Comparison of ENCODE assay signal across 17 cellular contexts in the genomic region with DNA sequence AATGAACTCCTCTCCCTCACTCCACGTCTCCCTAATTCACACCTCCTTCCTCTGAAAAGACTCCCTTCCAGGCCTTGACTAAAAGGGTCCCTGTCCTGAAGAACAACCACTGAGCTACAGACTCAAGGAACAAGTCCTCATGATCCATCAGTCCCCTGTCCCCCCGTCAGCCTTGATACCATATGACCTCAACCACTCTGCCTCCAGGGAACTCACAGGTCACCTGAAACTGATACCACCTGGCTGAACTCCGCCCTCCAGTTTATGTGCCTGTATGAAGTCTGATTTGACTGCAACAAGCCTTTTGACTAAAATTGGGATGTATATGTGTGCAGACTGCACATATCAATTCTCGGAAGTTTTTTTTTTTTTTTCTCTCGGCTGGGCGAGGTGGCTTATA.
DNase-seq lines count a peak whose midpoint lies in the region; ATAC-seq and TF ChIP-seq lines count a peak whose summit lies in the region.
"Had no signal": no experiment of that assay in that cellular context is flagged by ENCODE, and none has a peak within 500 bp of the region (broad histone marks: within the 10 kb centered on the region; RNA-seq: fewer than 3 reads in every experiment).

No MANE protein-coding gene starts in this region.

- H3K9ac ChIP-seq in BLaER1 = no peak overlapping the region; the same call in 1 of the 2 replicates

- H3K4me1 Mint-ChIP-seq in T-helper 17 cell = peaks cover 28% of the 10 kb centered on the region
- H3K4me1 Mint-ChIP-seq: brain had no signal

- H3K4me1 ChIP-seq in BLaER1 (peaks cover 39% of the 10 kb centered on the region), tibial artery (peaks cover 0 to 9% (median 0%) of the 10 kb centered on the region in 4 donors)
- H3K4me1 ChIP-seq: HAP-1 had no signal

- no peaks in the 10 kb centered on the region for H3K36me3 Mint-ChIP-seq in T-helper 17 cell (ENCODE audit: low read depth)
- H3K36me3 Mint-ChIP-seq: brain had no signal

- H3K27me3 Mint-ChIP-seq in T-helper 17 cell = no peaks in the 10 kb centered on the region

- H3K27ac ChIP-seq in BLaER1 (peak overlapping the region; percentile 40), tibial artery (no peak overlapping the region)
- H3K27ac ChIP-seq: vagina, WERI-Rb-1 had no signal

- H3K9me3 ChIP-seq in BLaER1 (no peaks in the 10 kb centered on the region), T-helper 17 cell (ENCODE audit: control insufficient read depth, low read length, poor library complexity, severe bottlenecking) (no peaks in the 10 kb centered on the region), tibial artery (no peaks in the 10 kb centered on the region)
- H3K9me3 ChIP-seq: HAP-1, vagina had no signal

- TF ChIP-seq POLR2A in GM18505 (IDR thresholded peaks at IDR 0.05; ENCODE audit: borderline replicate concordance, extremely low read depth, insufficient read depth, insufficient read length) = no peak

- H4K20me1 ChIP-seq in BLaER1 = no peaks in the 10 kb centered on the region

- peak overlapping the region; percentile 12 for H3K4me3 Mint-ChIP-seq in T-helper 17 cell
- H3K4me3 Mint-ChIP-seq: brain, neural crest cell had no signal

- H3K36me3 ChIP-seq in BLaER1 = no peaks in the 10 kb centered on the region
- H3K36me3 ChIP-seq in tibial artery = no peaks in the 10 kb centered on the region
- H3K36me3 ChIP-seq: HAP-1, vagina, WERI-Rb-1 had no signal

- H3K27ac Mint-ChIP-seq in T-helper 17 cell = peak overlapping the region; percentile 14

- intact Hi-C loops in tibial artery (cut with DNase I; ENCODE audit: low total_unique reads) = no loop called here

- peak; percentile 40 for ATAC-seq in GM19351 (IDR thresholded peaks at IDR 0.05; ENCODE audit: unreplicated experiment)
- peak; percentile 35 for ATAC-seq in HG02970 (IDR thresholded peaks at IDR 0.05; ENCODE audit: low FRiP score, unreplicated experiment)
- no peak for ATAC-seq in T-helper 17 cell
- no peak for ATAC-seq in GM18505 (IDR thresholded peaks at IDR 0.05; ENCODE audit: unreplicated experiment)
- no peak for ATAC-seq in GM19023 (IDR thresholded peaks at IDR 0.05; ENCODE audit: unreplicated experiment)
- ATAC-seq: left colon had no signal

- no peak for TF ChIP-seq CTCF in tibial artery (IDR thresholded peaks at IDR 0.05)

- H3K27me3 ChIP-seq in BLaER1 (no peaks in the 10 kb centered on the region), tibial artery (no peaks in the 10 kb centered on the region)
- H3K27me3 ChIP-seq: vagina had no signal

- H3K4me3 ChIP-seq in BLaER1 (no peak overlapping the region), tibial artery (no peak overlapping the region)
- H3K4me3 ChIP-seq: HAP-1, vagina had no signal

- H3K4me2 ChIP-seq in BLaER1 = peak overlapping the region; percentile 52

- no peak for DNase-seq in T-helper 17 cell
- no peak for DNase-seq in tibial artery
- DNase-seq in nucleus accumbens (lab: John Stamatoyannopoulos, UW) = no peak
- DNase-seq: activated T-cell treated with anti-CD3 and anti-CD28 coated beads, Interleukin-2, amount 50 U/mL, for 48 hours; left colon; NCI-H446; SHP77 treated with DMSO at 0.1 percent for 48 hours; WERI-Rb-1 had no signal

Comparison
In these comparisons a context has a peak if more than half of its experiments do, and no peak if none do; other contexts are left out.
1. ATAC-seq: peak in GM19351 (single experiment) and HG02970 (single experiment); none in T-helper 17 cell (single experiment), GM18505 (single experiment) and GM19023 (single experiment).